2 cellular contexts compared by ENCODE assay signal in genomic region chr22:18961201-18961600, GRCh38. TPM values are rescaled to one million over a fixed set of nuclear protein-coding genes. Genes with fewer than 3 reads are reported as not detected.
"Had no signal": no experiment of that assay in that cellular context is flagged by ENCODE, and none has a peak within 500 bp of the region (broad histone marks: within the 10 kb centered on the region; RNA-seq: fewer than 3 reads in every experiment).

No MANE protein-coding gene starts in this region.

RNA-seq across cellular contexts. Expression of gene PRODH, which starts 25.1 kb away (rescaled TPM):
- total RNA-seq: activated B cell treated with CpG ODN at 0.5 μM for 24 hours, T-helper 17 cell had no signal
